In the genomic region with DNA sequence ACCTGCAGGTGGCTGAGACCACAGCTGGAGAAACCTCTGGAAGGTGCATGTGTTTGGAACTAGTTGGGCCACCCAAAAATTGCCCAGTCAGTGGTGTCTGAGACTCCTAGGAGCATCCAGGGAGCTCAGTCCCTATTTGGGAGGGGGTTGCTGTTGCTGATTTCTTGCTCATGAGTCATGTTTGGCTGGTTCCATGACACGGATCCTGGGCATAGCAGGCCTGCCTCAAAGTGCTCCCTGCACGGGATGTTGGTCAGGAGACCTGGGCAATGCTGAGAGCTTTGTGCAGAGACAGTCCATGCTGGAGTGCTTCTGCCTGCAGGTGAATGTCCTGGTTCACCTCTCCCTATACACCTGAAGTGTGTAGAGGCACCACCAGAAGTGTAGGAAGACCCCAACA, we compare ENCODE assay signal across 20 cellular contexts.
A peak's percentile ranks its signal among the peaks of the same experiment; 100 is the strongest.
DNase-seq lines count a peak whose midpoint lies in the region; ATAC-seq and TF ChIP-seq lines count a peak whose summit lies in the region.
"Had no signal": no experiment of that assay in that cellular context is flagged by ENCODE, and none has a peak within 500 bp of the region (broad histone marks: within the 10 kb centered on the region; RNA-seq: fewer than 3 reads in every experiment).

No MANE protein-coding gene starts in this region.

- no peak for TF ChIP-seq EP300 in SK-N-SH (IDR thresholded peaks at IDR 0.05; ENCODE audit: borderline replicate concordance in 1 of 2, low read depth in 1 of 2, low read length in 1 of 2)

- H3K9me3 ChIP-seq in SK-N-SH (no peaks in the 10 kb centered on the region), adipocyte (ENCODE audit: control insufficient read depth, low read length) (no peaks in the 10 kb centered on the region)

- CTCF ChIA-PET in SK-N-SH (lab: Yijun Ruan, JAX) = no interaction called here

- no peak for DNase-seq in SK-N-SH
- DNase-seq in adipocyte (ENCODE audit: low read depth) = peak; percentile 36
- DNase-seq in kidney tubule cell (ENCODE audit: low spot score) = peak; percentile 44
- DNase-seq in stimulated activated CD4-positive, alpha-beta T cell treated with anti-CD3 and anti-CD28 coated beads, Interleukin-4, amount 100 ng/mL, for 4 hours = no peak
- DNase-seq in dermis blood vessel endothelial cell = no peak
- no peak for DNase-seq in stimulated activated CD4-positive, alpha-beta T cell treated with anti-CD3 and anti-CD28 coated beads, Interleukin-15, amount 100 ng/mL, for 24 hours
- DNase-seq in central memory CD4-positive, alpha-beta T cell = no peak
- DNase-seq: AML-193, Calu3, GDM1, KBM-7, NCI-H1092, NCI-H2107, NCI-H345, NCI-H69, PC-3 had no signal

- H3K27me3 ChIP-seq in SK-N-SH (ENCODE audit: insufficient read depth) = no peaks in the 10 kb centered on the region
- H3K27me3 ChIP-seq in adipocyte (replicated peaks; ENCODE audit: control insufficient read depth, insufficient read depth, low read length) = no peaks in the 10 kb centered on the region

- H3K4me1 ChIP-seq in SK-N-SH (ENCODE audit: control insufficient read depth in 1 of 2, insufficient read depth in 2 of 2, low read depth in 1 of 2, low read length in 1 of 2) (peaks cover 8 to 28% of the 10 kb centered on the region in 2 experiments; a peak in 3 of 4 replicates), adipocyte (ENCODE audit: control insufficient read depth, insufficient read depth, low read length) (peaks cover 30% of the 10 kb centered on the region)

- H3K9me2 ChIP-seq in SK-N-SH = no peaks in the 10 kb centered on the region

- peaks cover 34% of the 10 kb centered on the region; the same call in 1 of the 2 replicates for H3K79me2 ChIP-seq in SK-N-SH (ENCODE audit: insufficient read depth)

- H3K36me3 ChIP-seq in SK-N-SH (replicated peaks in 1 of 2; ENCODE audit: control insufficient read depth in 1 of 2, insufficient read depth in 2 of 2, low read length in 1 of 2) = no peaks in the 10 kb centered on the region
- H3K36me3 ChIP-seq in adipocyte (ENCODE audit: control insufficient read depth, insufficient read depth, low read length, severe bottlenecking) = peaks cover 5% of the 10 kb centered on the region

- H3K4me2 ChIP-seq in SK-N-SH = 0 out of 2 replicates have a peak overlapping the region, but pooled peaks have one; percentile 11

- no peaks in the 10 kb centered on the region for H4K20me1 ChIP-seq in SK-N-SH (ENCODE audit: insufficient read depth)

- WGBS in SK-N-SH (ENCODE audit: low lambda C conversion rate) = no CpG with 5 or more reads among the region's 2 CpGs

- POLR2A ChIA-PET in SK-N-SH (lab: Yijun Ruan, JAX) = no interaction called here

- no peak for TF ChIP-seq CTCF in SK-N-SH (IDR thresholded peaks at IDR 0.05)

- no peak overlapping the region for H3K4me3 ChIP-seq in SK-N-SH (ENCODE audit: low read depth in 2 of 2, low read length in 1 of 2)
- no peak overlapping the region for H3K4me3 ChIP-seq in adipocyte (ENCODE audit: low read length)
- H3K4me3 ChIP-seq: SK-N-MC had no signal

- H2AFZ ChIP-seq in SK-N-SH (ENCODE audit: low read depth) = no peak overlapping the region

- H3F3A ChIP-seq in SK-N-SH (replicated peaks; ENCODE audit: insufficient read depth) = peaks cover 18% of the 10 kb centered on the region

- H3K27ac ChIP-seq in SK-N-SH (ENCODE audit: low read depth in 2 of 2, low read length in 1 of 2) = no peak overlapping the region; a peak in 1 of 4 replicates
- H3K27ac ChIP-seq: 22Rv1, HL-60, SK-N-MC had no signal

- ATAC-seq in SK-N-SH treated with all-trans-retinoic acid at 6 μM for 48 hours = no peak
- ATAC-seq: PC-3 had no signal

- TF ChIP-seq RAD21 in SK-N-SH (IDR thresholded peaks at IDR 0.05; ENCODE audit: low read length) = no peak

- H3K9ac ChIP-seq in SK-N-SH (no peak overlapping the region), adipocyte (ENCODE audit: low read length) (no peak overlapping the region)

TF ChIP-seq in SK-N-SH, 30 proteins besides CTCF, POLR2A, EP300 and RAD21:
- TF ChIP-seq MXI1 (IDR thresholded peaks at IDR 0.05; ENCODE audit: low read depth, low read length) (no peak), GABPA (IDR thresholded peaks at IDR 0.05; ENCODE audit: low read depth) (no peak), IRF3 (IDR thresholded peaks at IDR 0.05; ENCODE audit: low read depth, low read length) (no peak), RFX5 (IDR thresholded peaks at IDR 0.05; ENCODE audit: low read length) (no peak), JUND (IDR thresholded peaks at IDR 0.05) (no peak), FOSL2 (IDR thresholded peaks at IDR 0.05; ENCODE audit: borderline replicate concordance, low read depth) (peak; percentile 7; the same call in 1 of the 2 replicates)

TF ChIP-seq in SK-N-SH treated with all-trans-retinoic acid at 6 μM for 48 hours, 23 proteins besides CTCF, POLR2A, EP300 and RAD21:
- no peak for TF ChIP-seq ARNTL (CRISPR knock-in tag; IDR thresholded peaks at IDR 0.05; ENCODE audit: borderline replicate concordance, low read depth)
- no peak for TF ChIP-seq ZFP3 (CRISPR knock-in tag; IDR thresholded peaks at IDR 0.05)
- no peak for TF ChIP-seq ISL1 (CRISPR knock-in tag; IDR thresholded peaks at IDR 0.05)
- TF ChIP-seq TCF4 (CRISPR knock-in tag; IDR thresholded peaks at IDR 0.05; ENCODE audit: borderline replicate concordance) = no peak
- no peak for TF ChIP-seq ZFP30 (CRISPR knock-in tag; IDR thresholded peaks at IDR 0.05)
- no peak for TF ChIP-seq CSDC2 (CRISPR knock-in tag; IDR thresholded peaks at IDR 0.05)
- no peak for TF ChIP-seq ZNF565 (CRISPR knock-in tag; conservative IDR thresholded peaks at IDR 0.05; ENCODE audit: low read depth)
- no peak for TF ChIP-seq BACH2 (CRISPR knock-in tag; IDR thresholded peaks at IDR 0.05; ENCODE audit: borderline replicate concordance)
- TF ChIP-seq CREB5 (CRISPR knock-in tag; IDR thresholded peaks at IDR 0.05; ENCODE audit: low read depth) = no peak
- no peak for TF ChIP-seq OSR1 (CRISPR knock-in tag; IDR thresholded peaks at IDR 0.05)

Comparison
In these comparisons a context has a peak if more than half of its experiments do, and no peak if none do; other contexts are left out.
1. DNase-seq: peak in adipocyte (single experiment) and kidney tubule cell (single experiment); none in SK-N-SH (single experiment), stimulated activated CD4-positive, alpha-beta T cell treated with anti-CD3 and anti-CD28 coated beads, Interleukin-4, amount 100 ng/mL, for 4 hours (0 of 2), dermis blood vessel endothelial cell (single experiment), stimulated activated CD4-positive, alpha-beta T cell treated with anti-CD3 and anti-CD28 coated beads, Interleukin-15, amount 100 ng/mL, for 24 hours (single experiment) and central memory CD4-positive, alpha-beta T cell (single experiment).